Comparison of ENCODE assay signal across 17 cellular contexts in genomic region chr14:87966816-87967215, GRCh38.
"Had no signal": no experiment of that assay in that cellular context is flagged by ENCODE, and none has a peak within 500 bp of the region (broad histone marks: within the 10 kb centered on the region; RNA-seq: fewer than 3 reads in every experiment).

No MANE protein-coding gene starts in this region.

- DNase-seq: activated CD4-positive, alpha-beta memory T cell treated with anti-CD3 and anti-CD28 coated beads for 36 hours; activated gamma-delta T cell; activated T-cell treated with anti-CD3 and anti-CD28 coated beads, Interleukin-2, amount 50 U/mL, for 48 hours; anterior cingulate cortex; effector memory CD4-positive, alpha-beta T cell; head of caudate nucleus; nephron progenitor cell; right lobe of liver; spleen; stimulated activated CD4-positive, alpha-beta T cell treated with anti-CD3 and anti-CD28 coated beads, Interleukin-1b, Interleukin-23, amount 100 ng/mL, for 48 hours; stimulated activated naive B cell treated with anti-CD40 and anti-IgM and Interleukin-4, amounts not matched to agents 10 μg/mL and 1 μg/mL and 100 μg/mL, for 72 hours; T-helper 9 cell had no signal

- H3K4me1 ChIP-seq: prostate gland, right lobe of liver, spleen, tibial nerve had no signal

- ATAC-seq: left lobe of liver; right lobe of liver; stimulated activated naive B cell treated with anti-CD40 and anti-IgM and Interleukin-4, amounts not matched to agents 10 μg/mL and 1 μg/mL and 100 μg/mL, for 72 hours had no signal

- H3K27ac ChIP-seq: coronary artery, prostate gland, right lobe of liver, spleen, tibial nerve, VCaP had no signal

- H3K4me3 ChIP-seq: coronary artery, prostate gland, right lobe of liver, spleen, tibial nerve had no signal

- H3K27me3 ChIP-seq: right lobe of liver, spleen, tibial nerve had no signal

- H3K36me3 ChIP-seq: prostate gland had no signal
